2 cellular contexts compared by ENCODE assay signal in the genomic region with DNA sequence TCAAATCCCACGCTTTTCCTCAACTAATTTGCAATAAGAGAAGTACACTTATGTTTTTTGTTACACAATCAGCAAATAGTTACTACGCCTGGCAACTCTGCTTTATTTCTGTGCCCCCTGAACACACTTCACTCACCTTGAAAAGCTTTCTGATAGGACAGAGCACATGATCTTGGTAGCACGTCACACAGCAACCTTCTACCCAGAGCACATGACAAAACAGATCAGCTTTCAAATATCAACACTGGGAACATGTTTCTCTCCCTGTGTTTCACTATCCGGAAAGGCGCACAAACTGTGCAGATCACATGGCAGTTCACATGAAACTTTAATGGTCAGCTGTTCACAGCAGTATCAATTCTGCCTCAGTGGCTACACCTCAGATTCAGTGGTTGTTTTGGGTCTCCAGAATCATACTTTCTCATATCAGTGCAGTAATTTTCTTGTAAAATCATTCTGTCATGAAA.
TF ChIP-seq lines count a peak whose summit lies in the region.

No MANE protein-coding gene starts in this region.

TF ChIP-seq in SK-N-SH, 30 proteins besides CTCF, POLR2A, EP300 and RAD21 (continued from another document):
- TF ChIP-seq SMC3 (IDR thresholded peaks at IDR 0.05; ENCODE audit: low read depth, low read length): no peak
- no peak for TF ChIP-seq TAF1 (IDR thresholded peaks at IDR 0.05; ENCODE audit: borderline replicate concordance, low read depth, low read length)
- TF ChIP-seq, protein P1, sequence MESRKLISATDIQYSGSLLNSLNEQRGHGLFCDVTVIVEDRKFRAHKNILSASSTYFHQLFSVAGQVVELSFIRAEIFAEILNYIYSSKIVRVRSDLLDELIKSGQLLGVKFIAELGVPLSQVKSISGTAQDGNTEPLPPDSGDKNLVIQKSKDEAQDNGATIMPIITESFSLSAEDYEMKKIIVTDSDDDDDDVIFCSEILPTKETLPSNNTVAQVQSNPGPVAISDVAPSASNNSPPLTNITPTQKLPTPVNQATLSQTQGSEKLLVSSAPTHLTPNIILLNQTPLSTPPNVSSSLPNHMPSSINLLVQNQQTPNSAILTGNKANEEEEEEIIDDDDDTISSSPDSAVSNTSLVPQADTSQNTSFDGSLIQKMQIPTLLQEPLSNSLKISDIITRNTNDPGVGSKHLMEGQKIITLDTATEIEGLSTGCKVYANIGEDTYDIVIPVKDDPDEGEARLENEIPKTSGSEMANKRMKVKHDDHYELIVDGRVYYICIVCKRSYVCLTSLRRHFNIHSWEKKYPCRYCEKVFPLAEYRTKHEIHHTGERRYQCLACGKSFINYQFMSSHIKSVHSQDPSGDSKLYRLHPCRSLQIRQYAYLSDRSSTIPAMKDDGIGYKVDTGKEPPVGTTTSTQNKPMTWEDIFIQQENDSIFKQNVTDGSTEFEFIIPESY (IDR thresholded peaks at IDR 0.05; ENCODE audit: borderline replicate concordance, low read depth): no peak
- TF ChIP-seq FOXM1 (IDR thresholded peaks at IDR 0.05; ENCODE audit: low read depth): no peak
- TF ChIP-seq MEF2A (IDR thresholded peaks at IDR 0.05; ENCODE audit: borderline replicate concordance, low read depth): no peak
- TF ChIP-seq, protein P2, sequence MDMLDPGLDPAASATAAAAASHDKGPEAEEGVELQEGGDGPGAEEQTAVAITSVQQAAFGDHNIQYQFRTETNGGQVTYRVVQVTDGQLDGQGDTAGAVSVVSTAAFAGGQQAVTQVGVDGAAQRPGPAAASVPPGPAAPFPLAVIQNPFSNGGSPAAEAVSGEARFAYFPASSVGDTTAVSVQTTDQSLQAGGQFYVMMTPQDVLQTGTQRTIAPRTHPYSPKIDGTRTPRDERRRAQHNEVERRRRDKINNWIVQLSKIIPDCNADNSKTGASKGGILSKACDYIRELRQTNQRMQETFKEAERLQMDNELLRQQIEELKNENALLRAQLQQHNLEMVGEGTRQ (IDR thresholded peaks at IDR 0.05; ENCODE audit: borderline replicate concordance, low read depth, low read length): no peak
- TF ChIP-seq RFX5 (IDR thresholded peaks at IDR 0.05; ENCODE audit: low read length): no peak
- no peak for TF ChIP-seq NRF1 (IDR thresholded peaks at IDR 0.05; ENCODE audit: low read depth, low read length)
- no peak for TF ChIP-seq RXRA (IDR thresholded peaks at IDR 0.05; ENCODE audit: borderline replicate concordance, low read depth)
- TF ChIP-seq JUND (IDR thresholded peaks at IDR 0.05): no peak
- TF ChIP-seq YY1 (IDR thresholded peaks at IDR 0.05; ENCODE audit: low read depth): no peak
TF ChIP-seq in SK-N-SH: peak in this region for 0.

TF ChIP-seq in SK-N-SH treated with all-trans-retinoic acid at 6 μM for 48 hours, 23 proteins besides CTCF, POLR2A, EP300 and RAD21 (continued from another document):
- TF ChIP-seq, protein P3, sequence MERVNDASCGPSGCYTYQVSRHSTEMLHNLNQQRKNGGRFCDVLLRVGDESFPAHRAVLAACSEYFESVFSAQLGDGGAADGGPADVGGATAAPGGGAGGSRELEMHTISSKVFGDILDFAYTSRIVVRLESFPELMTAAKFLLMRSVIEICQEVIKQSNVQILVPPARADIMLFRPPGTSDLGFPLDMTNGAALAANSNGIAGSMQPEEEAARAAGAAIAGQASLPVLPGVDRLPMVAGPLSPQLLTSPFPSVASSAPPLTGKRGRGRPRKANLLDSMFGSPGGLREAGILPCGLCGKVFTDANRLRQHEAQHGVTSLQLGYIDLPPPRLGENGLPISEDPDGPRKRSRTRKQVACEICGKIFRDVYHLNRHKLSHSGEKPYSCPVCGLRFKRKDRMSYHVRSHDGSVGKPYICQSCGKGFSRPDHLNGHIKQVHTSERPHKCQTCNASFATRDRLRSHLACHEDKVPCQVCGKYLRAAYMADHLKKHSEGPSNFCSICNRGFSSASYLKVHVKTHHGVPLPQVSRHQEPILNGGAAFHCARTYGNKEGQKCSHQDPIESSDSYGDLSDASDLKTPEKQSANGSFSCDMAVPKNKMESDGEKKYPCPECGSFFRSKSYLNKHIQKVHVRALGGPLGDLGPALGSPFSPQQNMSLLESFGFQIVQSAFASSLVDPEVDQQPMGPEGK (CRISPR knock-in tag; IDR thresholded peaks at IDR 0.05; ENCODE audit: borderline replicate concordance): no peak
- TF ChIP-seq ZFP30 (CRISPR knock-in tag; IDR thresholded peaks at IDR 0.05) (no peak), RARB (CRISPR knock-in tag; IDR thresholded peaks at IDR 0.05) (no peak), ISL1 (CRISPR knock-in tag; IDR thresholded peaks at IDR 0.05) (no peak), ESRRG (CRISPR knock-in tag; IDR thresholded peaks at IDR 0.05) (no peak), CSDC2 (CRISPR knock-in tag; IDR thresholded peaks at IDR 0.05) (no peak), SNAI2 (CRISPR knock-in tag; IDR thresholded peaks at IDR 0.05) (no peak), TOX (CRISPR knock-in tag; IDR thresholded peaks at IDR 0.05; ENCODE audit: borderline replicate concordance) (no peak), OSR1 (CRISPR knock-in tag; IDR thresholded peaks at IDR 0.05) (no peak)
- TF ChIP-seq, protein P4, sequence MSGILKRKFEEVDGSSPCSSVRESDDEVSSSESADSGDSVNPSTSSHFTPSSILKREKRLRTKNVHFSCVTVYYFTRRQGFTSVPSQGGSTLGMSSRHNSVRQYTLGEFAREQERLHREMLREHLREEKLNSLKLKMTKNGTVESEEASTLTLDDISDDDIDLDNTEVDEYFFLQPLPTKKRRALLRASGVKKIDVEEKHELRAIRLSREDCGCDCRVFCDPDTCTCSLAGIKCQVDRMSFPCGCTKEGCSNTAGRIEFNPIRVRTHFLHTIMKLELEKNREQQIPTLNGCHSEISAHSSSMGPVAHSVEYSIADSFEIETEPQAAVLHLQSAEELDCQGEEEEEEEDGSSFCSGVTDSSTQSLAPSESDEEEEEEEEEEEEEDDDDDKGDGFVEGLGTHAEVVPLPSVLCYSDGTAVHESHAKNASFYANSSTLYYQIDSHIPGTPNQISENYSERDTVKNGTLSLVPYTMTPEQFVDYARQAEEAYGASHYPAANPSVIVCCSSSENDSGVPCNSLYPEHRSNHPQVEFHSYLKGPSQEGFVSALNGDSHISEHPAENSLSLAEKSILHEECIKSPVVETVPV (CRISPR knock-in tag; IDR thresholded peaks at IDR 0.05): no peak
- TF ChIP-seq, protein P5, sequence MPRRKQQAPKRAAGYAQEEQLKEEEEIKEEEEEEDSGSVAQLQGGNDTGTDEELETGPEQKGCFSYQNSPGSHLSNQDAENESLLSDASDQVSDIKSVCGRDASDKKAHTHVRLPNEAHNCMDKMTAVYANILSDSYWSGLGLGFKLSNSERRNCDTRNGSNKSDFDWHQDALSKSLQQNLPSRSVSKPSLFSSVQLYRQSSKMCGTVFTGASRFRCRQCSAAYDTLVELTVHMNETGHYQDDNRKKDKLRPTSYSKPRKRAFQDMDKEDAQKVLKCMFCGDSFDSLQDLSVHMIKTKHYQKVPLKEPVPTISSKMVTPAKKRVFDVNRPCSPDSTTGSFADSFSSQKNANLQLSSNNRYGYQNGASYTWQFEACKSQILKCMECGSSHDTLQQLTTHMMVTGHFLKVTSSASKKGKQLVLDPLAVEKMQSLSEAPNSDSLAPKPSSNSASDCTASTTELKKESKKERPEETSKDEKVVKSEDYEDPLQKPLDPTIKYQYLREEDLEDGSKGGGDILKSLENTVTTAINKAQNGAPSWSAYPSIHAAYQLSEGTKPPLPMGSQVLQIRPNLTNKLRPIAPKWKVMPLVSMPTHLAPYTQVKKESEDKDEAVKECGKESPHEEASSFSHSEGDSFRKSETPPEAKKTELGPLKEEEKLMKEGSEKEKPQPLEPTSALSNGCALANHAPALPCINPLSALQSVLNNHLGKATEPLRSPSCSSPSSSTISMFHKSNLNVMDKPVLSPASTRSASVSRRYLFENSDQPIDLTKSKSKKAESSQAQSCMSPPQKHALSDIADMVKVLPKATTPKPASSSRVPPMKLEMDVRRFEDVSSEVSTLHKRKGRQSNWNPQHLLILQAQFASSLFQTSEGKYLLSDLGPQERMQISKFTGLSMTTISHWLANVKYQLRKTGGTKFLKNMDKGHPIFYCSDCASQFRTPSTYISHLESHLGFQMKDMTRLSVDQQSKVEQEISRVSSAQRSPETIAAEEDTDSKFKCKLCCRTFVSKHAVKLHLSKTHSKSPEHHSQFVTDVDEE (CRISPR knock-in tag; IDR thresholded peaks at IDR 0.05): no peak
